In genomic region chr13:29140277-29140676, GRCh38 we compare ENCODE assay signal across 14 cellular contexts.
DNase-seq lines count a peak whose midpoint lies in the region; ATAC-seq and TF ChIP-seq lines count a peak whose summit lies in the region.
"Had no signal": no experiment of that assay in that cellular context is flagged by ENCODE, and none has a peak within 500 bp of the region (broad histone marks: within the 10 kb centered on the region; RNA-seq: fewer than 3 reads in every experiment).

No MANE protein-coding gene starts in this region.

- H3K36me3 Mint-ChIP-seq in glutamatergic neuron (ENCODE audit: unreplicated experiment): no peaks in the 10 kb centered on the region
- H3K36me3 Mint-ChIP-seq: naive thymus-derived CD4-positive, alpha-beta T cell; type B pancreatic cell had no signal

- ATAC-seq in HG02938 (IDR thresholded peaks at IDR 0.05; ENCODE audit: unreplicated experiment) (no peak), HG03159 (IDR thresholded peaks at IDR 0.05; ENCODE audit: unreplicated experiment) (no peak)
- ATAC-seq: naive thymus-derived CD4-positive, alpha-beta T cell had no signal

- no peak overlapping the region for H3K4me3 ChIP-seq in AG10803 (ENCODE audit: low read length)
- H3K4me3 ChIP-seq: skin epidermis had no signal

- no peaks in the 10 kb centered on the region for H3K4me1 Mint-ChIP-seq in glutamatergic neuron (ENCODE audit: low read depth, unreplicated experiment)
- H3K4me1 Mint-ChIP-seq: naive thymus-derived CD4-positive, alpha-beta T cell had no signal

- peak; percentile 75 for DNase-seq in AG10803 (ENCODE audit: low read depth)
- peak; percentile 76 for DNase-seq in NCI-H226
- DNase-seq in globus pallidus (ENCODE audit: low spot score): peak; percentile 28
- peak; percentile 40 for DNase-seq in myocyte (ENCODE audit: low read depth)
- DNase-seq in AML-193 (lab: John Stamatoyannopoulos, UW): no peak
- no peak for DNase-seq in glutamatergic neuron
- DNase-seq: activated CD8-positive, alpha-beta memory T cell treated with anti-CD3 and anti-CD28 coated beads, Interleukin-2, amount 50 U/mL, for 48 hours; MV-4-11; naive thymus-derived CD4-positive, alpha-beta T cell; NCI-H524 treated with DMSO at 0.1 percent for 48 hours had no signal

- H3K27me3 Mint-ChIP-seq in glutamatergic neuron (ENCODE audit: unreplicated experiment): no peaks in the 10 kb centered on the region
- H3K27me3 Mint-ChIP-seq: type B pancreatic cell had no signal

- TF ChIP-seq CTCF in AG10803 (conservative IDR thresholded peaks at IDR 0.05; ENCODE audit: low read length) (no peak), glutamatergic neuron (IDR thresholded peaks at IDR 0.05; ENCODE audit: partially characterized antibody, unreplicated experiment) (no peak)

- peaks cover 6% of the 10 kb centered on the region for H3K9me3 Mint-ChIP-seq in glutamatergic neuron (ENCODE audit: unreplicated experiment)

- H3K27ac Mint-ChIP-seq in glutamatergic neuron (ENCODE audit: unreplicated experiment): no peak overlapping the region
- H3K27ac Mint-ChIP-seq: naive thymus-derived CD4-positive, alpha-beta T cell; type B pancreatic cell had no signal

- no peak overlapping the region for H3K4me3 Mint-ChIP-seq in glutamatergic neuron (ENCODE audit: unreplicated experiment)
- H3K4me3 Mint-ChIP-seq: naive thymus-derived CD4-positive, alpha-beta T cell; type B pancreatic cell had no signal

Comparison
In these comparisons a context has a peak if more than half of its experiments do, and no peak if none do; other contexts are left out.
1. DNase-seq: peak in AG10803 (single experiment), NCI-H226 (single experiment), globus pallidus (single experiment) and myocyte (single experiment); none in AML-193 (0 of 2) and glutamatergic neuron (single experiment).